In the genomic region with DNA sequence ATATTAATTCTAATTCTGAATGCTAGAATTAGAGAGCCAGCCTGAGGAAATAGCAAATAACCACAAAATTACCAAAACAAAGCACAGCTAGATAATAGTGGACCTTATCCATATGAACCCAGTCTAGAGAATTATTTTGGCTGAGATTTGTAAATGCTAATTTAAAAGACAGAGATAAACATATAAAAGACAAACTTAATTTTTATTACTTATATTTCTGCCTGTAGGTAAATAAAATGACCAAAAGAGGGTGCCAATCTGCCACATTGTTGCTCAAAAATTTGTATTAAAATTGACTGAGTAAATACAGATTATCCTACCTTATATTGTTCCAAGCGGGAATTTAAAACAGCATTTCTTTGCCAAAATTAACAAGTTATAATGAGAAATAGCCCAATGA, we compare ENCODE assay signal across 11 cellular contexts. TPM values are rescaled to one million over a fixed set of nuclear protein-coding genes. Genes with fewer than 3 reads are reported as not detected.
A peak's percentile ranks its signal among the peaks of the same experiment; 100 is the strongest.
DNase-seq lines count a peak whose midpoint lies in the region; ATAC-seq and TF ChIP-seq lines count a peak whose summit lies in the region.
"Had no signal": no experiment of that assay in that cellular context is flagged by ENCODE, and none has a peak within 500 bp of the region (broad histone marks: within the 10 kb centered on the region; RNA-seq: fewer than 3 reads in every experiment).

No MANE protein-coding gene starts in this region.

- H3K9me2 ChIP-seq in PC-3 (replicated peaks; ENCODE audit: low read length): no peaks in the 10 kb centered on the region

- peaks cover 29% of the 10 kb centered on the region for H3F3A ChIP-seq in PC-3 (ENCODE audit: low read length, unreplicated experiment)

- peaks cover 5% of the 10 kb centered on the region for H3K36me3 Mint-ChIP-seq in MCF 10A (ENCODE audit: insufficient read depth, unreplicated experiment)
- H3K36me3 Mint-ChIP-seq in type B pancreatic cell: peaks cover under 1% of the 10 kb centered on the region
- H3K36me3 Mint-ChIP-seq: CD4-positive, CD25-positive, alpha-beta regulatory T cell had no signal

- no peak overlapping the region for H3K4me2 ChIP-seq in PC-3 (ENCODE audit: low read length)

- no peaks in the 10 kb centered on the region for H3K36me3 ChIP-seq in breast epithelium
- H3K36me3 ChIP-seq in PC-3 (ENCODE audit: low read depth, low read length): no peaks in the 10 kb centered on the region; the same call in 1 of the 2 replicates

- CTCF ChIA-PET in MCF 10A (lab: Yijun Ruan, JAX): interaction anchor here (0.6 to 5.2 kb wide), 11 partner anchors 17 to 909 kb away, joined by 3 to 49 read pairs (median 4); no protein-coding TSS in a partner anchor
- CTCF ChIA-PET in PC-3 (lab: Charles Lee): interaction anchor here (0.5 to 1.0 kb wide), 3 partner anchors 87 to 500 kb away, joined by 3 to 7 read pairs (median 3); no protein-coding TSS in a partner anchor

- peaks cover 25% of the 10 kb centered on the region for H3K4me1 Mint-ChIP-seq in MCF 10A (ENCODE audit: insufficient read depth, unreplicated experiment)
- peaks cover 10% of the 10 kb centered on the region for H3K4me1 Mint-ChIP-seq in type B pancreatic cell (ENCODE audit: unreplicated experiment)

- intact Hi-C loops in MCF 10A (cut with micrococcal nuclease): loop anchor here (2.0 to 10.0 kb wide), 7 partner anchors 346 to 1434 kb away; a partner anchor contains a TSS
- intact Hi-C loops in breast epithelium (cut with DNase I; ENCODE audit: low total_unique reads): loop anchor here (10.0 kb wide), 1 partner anchor 64 kb away; no protein-coding TSS in a partner anchor
- intact Hi-C loops in PC-3 (cut with micrococcal nuclease): loop anchor here (1.0 to 10.0 kb wide), 4 partner anchors 174 to 910 kb away; a partner anchor contains a TSS

- H3K27me3 Mint-ChIP-seq in MCF 10A (ENCODE audit: insufficient read depth, unreplicated experiment): no peaks in the 10 kb centered on the region
- no peaks in the 10 kb centered on the region for H3K27me3 Mint-ChIP-seq in type B pancreatic cell
- H3K27me3 Mint-ChIP-seq: CD4-positive, CD25-positive, alpha-beta regulatory T cell had no signal

- TF ChIP-seq POLR2A in breast epithelium (IDR thresholded peaks at IDR 0.05): no peak

- no peak overlapping the region for H3K9ac ChIP-seq in PC-3 (ENCODE audit: low read length)

- no peak overlapping the region for H2AFZ ChIP-seq in PC-3 (ENCODE audit: low read length)

- H3K27ac ChIP-seq in breast epithelium (no peak overlapping the region), PC-3 (ENCODE audit: low read length) (no peak overlapping the region)

- no peak overlapping the region for H3K4me3 Mint-ChIP-seq in MCF 10A (ENCODE audit: unreplicated experiment)
- no peak overlapping the region for H3K4me3 Mint-ChIP-seq in type B pancreatic cell
- H3K4me3 Mint-ChIP-seq: CD4-positive, CD25-positive, alpha-beta regulatory T cell had no signal

- POLR2A ChIA-PET in MCF 10A (lab: Yijun Ruan, JAX): interaction anchor here (1.3 to 8.6 kb wide), 4 partner anchors 197 to 347 kb away, joined by 3 to 105 read pairs (median 14); a partner anchor contains a TSS
- POLR2A ChIA-PET in PC-3 (lab: Charles Lee; ENCODE audit: unreplicated experiment): interaction anchor here (0.7 kb wide), 1 partner anchor 14 kb away, joined by 4 read pairs; no protein-coding TSS in a partner anchor

- H3K9me3 ChIP-seq in breast epithelium (no peaks in the 10 kb centered on the region), PC-3 (ENCODE audit: low read length) (no peaks in the 10 kb centered on the region)

- H3K9me3 Mint-ChIP-seq in MCF 10A (ENCODE audit: unreplicated experiment) (no peaks in the 10 kb centered on the region), type B pancreatic cell (no peaks in the 10 kb centered on the region)

- H3K4me1 ChIP-seq in breast epithelium: no peaks in the 10 kb centered on the region
- H3K4me1 ChIP-seq in PC-3 (ENCODE audit: insufficient read depth, low read length): peaks cover 69% of the 10 kb centered on the region

- H3K27ac Mint-ChIP-seq in MCF 10A (ENCODE audit: low read depth, unreplicated experiment) (no peak overlapping the region), type B pancreatic cell (no peak overlapping the region)

- 0 out of 2 replicates have a peak, but pooled peaks cover 3% of the 10 kb centered on the region for H4K20me1 ChIP-seq in PC-3 (ENCODE audit: low read length)

- H3K79me2 ChIP-seq in PC-3 (ENCODE audit: low read length): peaks cover 69% of the 10 kb centered on the region

- no TSS peak for BruUV-seq in MCF 10A (replicated peaks; lab: Mats Ljungman, UMichigan)
- BruUV-seq in PC-3 (replicated peaks; lab: Mats Ljungman, UMichigan): no TSS peak

- ATAC-seq in PC-3 (no peak), GM18520 (IDR thresholded peaks at IDR 0.05; ENCODE audit: unreplicated experiment) (no peak)

- H3K4me3 ChIP-seq in breast epithelium: no peak overlapping the region
- H3K4me3 ChIP-seq in PC-3 (ENCODE audit: low read length): no peak overlapping the region
- no peak overlapping the region for H3K4me3 ChIP-seq in epithelial cell of proximal tubule (ENCODE audit: low read depth, low read length)

- TF ChIP-seq CTCF in MCF 10A (IDR thresholded peaks at IDR 0.05; ENCODE audit: unreplicated experiment) (peak; percentile 19), breast epithelium (IDR thresholded peaks at IDR 0.05) (no peak), PC-3 (conservative IDR thresholded peaks at IDR 0.05; ENCODE audit: low read depth, low read length) (peak; percentile 98), epithelial cell of proximal tubule (conservative IDR thresholded peaks at IDR 0.05; ENCODE audit: low read depth, low read length) (peak; percentile 49), type B pancreatic cell (conservative IDR thresholded peaks at IDR 0.05) (peak; percentile 48)

- H3K27me3 ChIP-seq in breast epithelium: no peaks in the 10 kb centered on the region
- no peaks in the 10 kb centered on the region for H3K27me3 ChIP-seq in PC-3 (ENCODE audit: low read length)

- DNase-seq in MCF 10A (ENCODE audit: unreplicated experiment) (no peak), breast epithelium (ENCODE audit: low spot score in 2 of 2) (no peak), PC-3 (peak; percentile 90), epithelial cell of proximal tubule (ENCODE audit: low read depth) (no peak), type B pancreatic cell (ENCODE audit: extremely low spot score, unreplicated experiment) (no peak), hypothalamus (lab: John Stamatoyannopoulos, UW) (no peak), H4 (ENCODE audit: low spot score) (no peak)
- DNase-seq: CD4-positive, CD25-positive, alpha-beta regulatory T cell; cortex of kidney; occipital lobe had no signal

RNA-seq across cellular contexts. Expression of a gene that starts 20.2 kb away (rescaled TPM):
- total RNA-seq in MCF 10A (2022) (1.6 and 2.6 TPM in 2 replicates), breast epithelium (1 to 10 TPM in 1 of 3 donors, under 1 TPM in 2; 0.16 to 1.3 (median 0.98) TPM), PC-3 (2014; rRNA removed) (24.8 and 26.6 TPM in 2 replicates), epithelial cell of proximal tubule (7.1 and 13.8 TPM in 2 replicates), type B pancreatic cell (ENCODE audit: low replicate concordance) (3.2 and 10.0 TPM in 2 replicates)
- 7.1 and 7.3 TPM in 2 replicates for total RNA-seq in H4 (2014; rRNA removed; shearing (Covaris generic))

Comparison
In these comparisons a context has a peak if more than half of its experiments do, and no peak if none do; other contexts are left out.
1. CTCF ChIP-seq: peak in MCF 10A (single experiment), PC-3 (single experiment), epithelial cell of proximal tubule (single experiment) and type B pancreatic cell (single experiment); none in breast epithelium (0 of 3).